ENCODE assay signal across 2 cellular contexts in genomic region chr3:133536635-133536980, GRCh38.
TF ChIP-seq lines count a peak whose summit lies in the region.

No MANE protein-coding gene starts in this region.

TF ChIP-seq in IMR-90, 13 proteins besides CTCF, POLR2A, EP300 and RAD21:
- TF ChIP-seq USF2 (IDR thresholded peaks at IDR 0.05; ENCODE audit: low read depth, low read length) (no peak), RCOR1 (IDR thresholded peaks at IDR 0.05; ENCODE audit: insufficient replicate concordance, low read length) (no peak), MAZ (IDR thresholded peaks at IDR 0.05; ENCODE audit: borderline replicate concordance, low read depth, low read length) (no peak)

TF ChIP-seq in GM12891, 5 proteins besides CTCF, POLR2A, EP300 and RAD21:
- TF ChIP-seq POLR2AphosphoS5 (IDR thresholded peaks at IDR 0.05; ENCODE audit: low read depth, low read length): no peak
- no peak for TF ChIP-seq TAF1 (IDR thresholded peaks at IDR 0.05; ENCODE audit: low read depth, low read length)
- TF ChIP-seq PAX5 (IDR thresholded peaks at IDR 0.05; ENCODE audit: insufficient read depth, low read length, severe bottlenecking): no peak
- no peak for TF ChIP-seq SPI1 (IDR thresholded peaks at IDR 0.05; ENCODE audit: low read depth, low read length)
- no peak for TF ChIP-seq POU2F2 (IDR thresholded peaks at IDR 0.05; ENCODE audit: low read depth, low read length)
